In the genomic region with DNA sequence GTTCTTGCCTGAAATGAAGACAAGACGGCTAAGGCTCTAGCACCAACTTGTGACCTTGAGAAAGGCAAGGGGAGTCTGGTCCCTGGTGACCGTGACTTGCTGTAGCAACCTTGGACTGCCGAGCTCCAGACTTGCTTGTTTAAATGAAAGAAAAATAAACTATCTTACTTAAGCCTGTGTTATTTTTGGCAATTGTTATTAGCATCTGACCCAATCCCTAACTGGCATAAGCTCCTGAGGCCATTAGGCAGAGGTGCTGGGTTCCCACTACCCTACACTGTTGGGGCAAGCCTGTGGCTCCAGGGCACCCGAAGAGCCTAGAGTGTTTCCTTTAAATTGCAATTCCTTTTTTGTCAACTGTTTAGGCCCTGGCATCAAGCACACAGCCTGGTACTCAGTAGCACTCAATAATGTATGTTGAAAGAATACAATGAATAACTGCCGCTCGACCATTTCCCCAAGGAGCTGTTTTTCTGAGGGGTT, we compare ENCODE assay signal across 13 cellular contexts.
DNase-seq lines count a peak whose midpoint lies in the region; ATAC-seq and TF ChIP-seq lines count a peak whose summit lies in the region.
"Had no signal": no experiment of that assay in that cellular context is flagged by ENCODE, and none has a peak within 500 bp of the region (broad histone marks: within the 10 kb centered on the region; RNA-seq: fewer than 3 reads in every experiment).

No MANE protein-coding gene starts in this region.

- CTCF ChIA-PET in RWPE1 (lab: Yijun Ruan, JAX), result interaction anchor here (0.6 kb wide), 1 partner anchor 97 kb away, joined by 3 read pairs; no protein-coding TSS in a partner anchor

- DNase-seq in HFFc6 (no peak), RWPE1 (ENCODE audit: low spot score) (no peak), fibroblast of gingiva (ENCODE audit: low read depth) (peak; percentile 95), smooth muscle cell (lab: John Stamatoyannopoulos, UW; ENCODE audit: unreplicated experiment) (no peak), vagina (ENCODE audit: extremely low spot score in 2 of 2) (no peak), cerebellar nuclear complex (lab: John Stamatoyannopoulos, UW) (no peak)
- DNase-seq: activated CD4-positive, alpha-beta T cell treated with anti-CD3 and anti-CD28 coated beads, Interleukin-2, amount 50 U/mL, for 1 hour; CD4-positive, CD25-positive, alpha-beta regulatory T cell; NCI-H2227 treated with DMSO at 0.1 percent for 48 hours; OCI-M1; sigmoid colon had no signal

- POLR2A ChIA-PET in RWPE1 (lab: Yijun Ruan, JAX; ENCODE audit: low non-redundant PET), result no interaction called here

- no peak overlapping the region for H3K9ac ChIP-seq in smooth muscle cell (ENCODE audit: low read depth)

- intact Hi-C loops in vagina (cut with DNase I), result no loop called here

- no peak overlapping the region for H3K4me2 ChIP-seq in smooth muscle cell

- H3F3A ChIP-seq in smooth muscle cell (ENCODE audit: low read depth), result peaks cover 13% of the 10 kb centered on the region

- no peaks in the 10 kb centered on the region for H3K9me3 ChIP-seq in smooth muscle cell (replicated peaks; ENCODE audit: low read depth)
- H3K9me3 ChIP-seq in vagina, result no peaks in the 10 kb centered on the region
- H3K9me3 ChIP-seq: sigmoid colon had no signal

- peaks cover 26% of the 10 kb centered on the region for H3K4me1 ChIP-seq in smooth muscle cell (ENCODE audit: low read depth)
- H3K4me1 ChIP-seq in vagina, result peaks cover 25% of the 10 kb centered on the region

- H3K4me3 ChIP-seq in smooth muscle cell (no peak overlapping the region), vagina (no peak overlapping the region)
- H3K4me3 ChIP-seq: sigmoid colon had no signal

- no peaks in the 10 kb centered on the region for H3K27me3 Mint-ChIP-seq in HFFc6 (ENCODE audit: insufficient read depth)

- H3K27ac ChIP-seq in RWPE1 (peak overlapping the region; percentile 13; the same call in 1 of the 2 replicates), smooth muscle cell (ENCODE audit: low read depth) (peak overlapping the region; percentile 14), vagina (no peak overlapping the region)

- no peak for TF ChIP-seq CTCF in HFFc6 (IDR thresholded peaks at IDR 0.05)
- no peak for TF ChIP-seq CTCF in RWPE1 (conservative IDR thresholded peaks at IDR 0.05; ENCODE audit: low read depth)
- no peak for TF ChIP-seq CTCF in smooth muscle cell (IDR thresholded peaks at IDR 0.05; ENCODE audit: borderline replicate concordance, insufficient read depth, poor library complexity, severe bottlenecking)
- no peak for TF ChIP-seq CTCF in vagina (IDR thresholded peaks at IDR 0.05)

- 75% methylated on average over 6 of the region's 6 CpGs for WGBS in smooth muscle cell (ENCODE audit: low lambda C conversion rate)

- peaks cover 58% of the 10 kb centered on the region for H3K4me1 Mint-ChIP-seq in HFFc6 (ENCODE audit: low read depth)

- peak overlapping the region; percentile 14; the same call in 1 of the 2 replicates for H3K27ac Mint-ChIP-seq in HFFc6

- no peaks in the 10 kb centered on the region for H3K27me3 ChIP-seq in smooth muscle cell (ENCODE audit: low read depth)
- no peaks in the 10 kb centered on the region for H3K27me3 ChIP-seq in vagina
- H3K27me3 ChIP-seq: sigmoid colon had no signal

- H3K4me3 Mint-ChIP-seq in HFFc6, result no peak overlapping the region
- H3K4me3 Mint-ChIP-seq: CD4-positive, CD25-positive, alpha-beta regulatory T cell had no signal

- TF ChIP-seq POLR2A in vagina (IDR thresholded peaks at IDR 0.05), result no peak

- H3K79me2 ChIP-seq in smooth muscle cell (ENCODE audit: low read depth), result no peaks in the 10 kb centered on the region

- no peaks in the 10 kb centered on the region for H3K36me3 ChIP-seq in smooth muscle cell (ENCODE audit: low read depth)
- H3K36me3 ChIP-seq in vagina, result no peaks in the 10 kb centered on the region
- H3K36me3 ChIP-seq: sigmoid colon had no signal

- H3K9me3 Mint-ChIP-seq in HFFc6, result no peaks in the 10 kb centered on the region

- no peaks in the 10 kb centered on the region for H3K36me3 Mint-ChIP-seq in HFFc6 (ENCODE audit: low read depth)
- H3K36me3 Mint-ChIP-seq: CD4-positive, CD25-positive, alpha-beta regulatory T cell had no signal

- no peak for ATAC-seq in HG03025 (IDR thresholded peaks at IDR 0.05; ENCODE audit: low FRiP score, unreplicated experiment)
- no peak for ATAC-seq in HG03571 (IDR thresholded peaks at IDR 0.05; ENCODE audit: unreplicated experiment)

- no peaks in the 10 kb centered on the region for H4K20me1 ChIP-seq in smooth muscle cell (ENCODE audit: low read depth)

- H2AFZ ChIP-seq in smooth muscle cell (ENCODE audit: low read depth), result peak overlapping the region; percentile 42
